ENCODE assay signal across 35 cellular contexts in the genomic region with DNA sequence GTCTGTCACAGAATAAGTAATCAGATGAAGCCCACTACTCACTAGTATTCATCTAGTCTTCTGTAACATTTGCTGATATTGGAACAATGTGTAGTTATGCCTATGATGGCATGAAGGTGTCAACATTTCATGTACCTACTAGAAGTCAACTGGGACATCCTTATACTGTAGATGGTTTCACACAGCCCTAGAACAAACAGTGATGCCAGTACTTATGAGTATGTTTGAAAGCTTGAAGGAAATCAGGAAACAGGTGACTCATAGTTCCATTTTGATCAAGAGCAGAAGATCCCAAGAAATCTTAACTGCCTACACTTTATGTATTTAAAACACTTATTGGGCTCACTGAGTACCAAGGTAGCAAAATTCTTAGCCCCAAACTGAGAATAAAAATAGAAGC.
"Had no signal": no experiment of that assay in that cellular context is flagged by ENCODE, and none has a peak within 500 bp of the region (broad histone marks: within the 10 kb centered on the region; RNA-seq: fewer than 3 reads in every experiment).

No MANE protein-coding gene starts in this region.

- H3K27me3 ChIP-seq: ascending aorta had no signal

- ATAC-seq: activated CD8-positive, alpha-beta memory T cell treated with anti-CD3 and anti-CD28 coated beads, Interleukin-2, amount 10 ng/mL, durations not matched to agents 7 days and 5 days; Right ventricle myocardium inferior had no signal

- DNase-seq: activated CD4-positive, alpha-beta memory T cell treated with anti-CD3 and anti-CD28 coated beads, Interleukin-2, amount 10 ng/mL, durations not matched to agents 7 days and 5 days; activated CD4-positive, alpha-beta T cell treated with anti-CD3 and anti-CD28 coated beads for 1 hour; activated CD4-positive, alpha-beta T cell treated with anti-CD3 and anti-CD28 coated beads for 48 hours; activated CD4-positive, CD25-positive, alpha-beta regulatory T cell; activated CD8-positive, alpha-beta memory T cell treated with anti-CD3 and anti-CD28 coated beads for 24 hours; activated CD8-positive, alpha-beta memory T cell treated with anti-CD3 and anti-CD28 coated beads, Interleukin-2, amount 10 ng/mL, durations not matched to agents 7 days and 5 days; activated CD8-positive, alpha-beta memory T cell treated with anti-CD3 and anti-CD28 coated beads, Interleukin-2, amount 50 U/mL, for 48 hours; activated effector memory CD4-positive, alpha-beta T cell treated with Interleukin-2 at 50 U/mL for 16 hours; activated naive CD4-positive, alpha-beta T cell; activated naive CD4-positive, alpha-beta T cell treated with anti-CD3 and anti-CD28 coated beads, Interleukin-2, amount 50 U/mL, for 16 hours; activated naive CD8-positive, alpha-beta T cell treated with anti-CD3 and anti-CD28 coated beads for 36 hours; activated T-cell treated with anti-CD3 and anti-CD28 coated beads, Interleukin-2, amount 50 U/mL, for 48 hours; amygdala; caudate nucleus; Kasumi-1; KG1; MM.1S; MV-4-11; NCI-H1092; NCI-H1436 treated with DMSO at 0.1 percent for 48 hours; NCI-H1694 treated with DMSO at 0.1 percent for 48 hours; NCI-H2029; NCI-H345; NCI-H524 treated with DMSO at 0.1 percent for 48 hours; PC-9; SIG-M5; SW 1271; T-helper 1 cell; T-helper 2 cell; T-helper 9 cell; WERI-Rb-1 had no signal

- FAIRE-seq: RCC 7860 had no signal

- H3K27ac ChIP-seq: ascending aorta, PC-9, RWPE1, WERI-Rb-1 had no signal

- H3K4me1 ChIP-seq: ascending aorta had no signal

- H3K36me3 ChIP-seq: ascending aorta, WERI-Rb-1 had no signal

- H3K4me3 ChIP-seq: ascending aorta, PC-9 had no signal
